In the genomic region with DNA sequence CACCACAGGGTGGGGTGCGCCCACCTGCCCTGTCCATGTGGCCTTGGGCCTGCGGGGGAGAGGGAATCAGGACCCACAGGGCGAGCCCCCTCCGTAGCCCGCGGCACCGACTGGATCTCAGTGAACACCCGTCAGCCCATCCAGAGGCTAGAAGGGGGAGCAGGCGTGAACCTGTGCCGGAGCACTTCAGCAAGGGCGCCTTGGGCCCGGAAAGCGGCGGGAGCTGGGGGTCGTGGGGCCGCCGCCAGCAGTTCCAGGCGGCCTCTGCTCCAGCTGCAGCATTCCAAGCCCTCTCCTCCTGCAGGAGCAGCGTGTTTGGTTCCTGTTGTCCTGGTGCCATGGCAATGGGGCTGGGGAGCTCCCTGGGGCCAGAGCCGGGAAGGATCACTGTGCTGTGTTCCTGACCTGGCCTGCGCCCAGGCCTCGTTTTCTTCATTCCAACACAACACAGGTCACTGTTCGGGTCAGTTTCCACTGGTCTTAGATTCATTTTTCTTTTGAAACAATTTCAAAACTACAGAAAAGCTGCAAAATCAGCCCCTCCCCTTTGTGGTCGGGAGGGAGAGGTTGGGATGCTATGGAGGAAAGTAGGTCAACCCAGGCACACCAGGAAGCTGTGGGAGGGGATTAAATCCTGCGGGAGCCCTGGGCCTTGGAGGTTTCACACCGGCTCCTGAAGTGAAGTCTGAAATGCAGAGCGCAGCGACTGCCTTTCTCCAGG, we compare ENCODE assay signal across 8 cellular contexts. TPM values are rescaled to one million over a fixed set of nuclear protein-coding genes. Genes with fewer than 3 reads are reported as not detected.
DNase-seq lines count a peak whose midpoint lies in the region; ATAC-seq lines count a peak whose summit lies in the region.

No MANE protein-coding gene starts in this region.

- peaks cover 46% of the 10 kb centered on the region for H3K79me2 ChIP-seq in Karpas-422 (ENCODE audit: low read length)

- H3K4me1 ChIP-seq in Karpas-422 (ENCODE audit: low read length), result peaks cover 11% of the 10 kb centered on the region

- H3K9ac ChIP-seq in Karpas-422 (ENCODE audit: low read length), result no peak overlapping the region

- peaks cover 25% of the 10 kb centered on the region; the same call in 1 of the 2 replicates for H4K20me1 ChIP-seq in Karpas-422 (ENCODE audit: insufficient read depth, low read depth, low read length)

- no peak overlapping the region for H2AFZ ChIP-seq in Karpas-422 (ENCODE audit: low read length)

- no peak overlapping the region for H3K4me3 ChIP-seq in Karpas-422 (ENCODE audit: low read length)

- H3K27ac ChIP-seq in Karpas-422 (ENCODE audit: low read length), result no peak overlapping the region

- H3K36me3 Mint-ChIP-seq in activated CD4-positive, alpha-beta memory T cell treated with anti-CD3 and anti-CD28 coated beads, Interleukin-2, amount 10 ng/mL, durations not matched to agents 7 days and 5 days (ENCODE audit: low read depth), result peaks cover 44% of the 10 kb centered on the region
- H3K36me3 Mint-ChIP-seq in activated CD4-positive, alpha-beta memory T cell treated with anti-CD3 and anti-CD28 coated beads for 36 hours, result peaks cover 14% of the 10 kb centered on the region
- H3K36me3 Mint-ChIP-seq in activated naive CD4-positive, alpha-beta T cell treated with anti-CD3 and anti-CD28 coated beads, Interleukin-2, amount 50 U/mL, for 72 hours, result peaks cover 3% of the 10 kb centered on the region in 2 donors

- intact Hi-C loops in activated CD4-positive, alpha-beta memory T cell treated with anti-CD3 and anti-CD28 coated beads for 36 hours (cut with micrococcal nuclease), result no loop called here

- H3K36me3 ChIP-seq in Karpas-422 (ENCODE audit: insufficient read depth, low read length), result peaks cover 20% of the 10 kb centered on the region

- H3K27me3 ChIP-seq in Karpas-422 (ENCODE audit: low read length), result no peaks in the 10 kb centered on the region

- no peak overlapping the region for H3K4me2 ChIP-seq in Karpas-422 (ENCODE audit: low read depth, low read length, poor library complexity, severe bottlenecking)

- no peaks in the 10 kb centered on the region for H3K27me3 Mint-ChIP-seq in activated CD4-positive, alpha-beta memory T cell treated with anti-CD3 and anti-CD28 coated beads, Interleukin-2, amount 10 ng/mL, durations not matched to agents 7 days and 5 days
- H3K27me3 Mint-ChIP-seq in activated CD4-positive, alpha-beta memory T cell treated with anti-CD3 and anti-CD28 coated beads for 36 hours, result no peaks in the 10 kb centered on the region

- H3K4me3 Mint-ChIP-seq in activated CD4-positive, alpha-beta memory T cell treated with anti-CD3 and anti-CD28 coated beads, Interleukin-2, amount 10 ng/mL, durations not matched to agents 7 days and 5 days, result no peak overlapping the region
- no peak overlapping the region for H3K4me3 Mint-ChIP-seq in activated CD4-positive, alpha-beta memory T cell treated with anti-CD3 and anti-CD28 coated beads for 36 hours

- CTCF ChIA-PET in activated CD4-positive, alpha-beta memory T cell treated with anti-CD3 and anti-CD28 coated beads, Interleukin-2, amount 10 ng/mL, durations not matched to agents 7 days and 5 days (lab: Charles Lee), result interaction anchor here (1.2 to 1.6 kb wide), 4 partner anchors 9 to 179 kb away, joined by 3 to 4 read pairs (median 4); no protein-coding TSS in a partner anchor
- CTCF ChIA-PET in activated CD4-positive, alpha-beta memory T cell treated with anti-CD3 and anti-CD28 coated beads for 36 hours (lab: Charles Lee), result interaction anchor here (0.9 to 16.5 kb wide), 4 partner anchors 9 to 180 kb away, joined by 4 to 256 read pairs (median 7); no protein-coding TSS in a partner anchor

- no peaks in the 10 kb centered on the region for H3K9me3 Mint-ChIP-seq in activated CD4-positive, alpha-beta memory T cell treated with anti-CD3 and anti-CD28 coated beads, Interleukin-2, amount 10 ng/mL, durations not matched to agents 7 days and 5 days
- H3K9me3 Mint-ChIP-seq in activated CD4-positive, alpha-beta memory T cell treated with anti-CD3 and anti-CD28 coated beads for 36 hours, result no peaks in the 10 kb centered on the region
- no peaks in the 10 kb centered on the region for H3K9me3 Mint-ChIP-seq in activated naive CD4-positive, alpha-beta T cell treated with anti-CD3 and anti-CD28 coated beads, Interleukin-2, amount 50 U/mL, for 72 hours

- H3K27ac Mint-ChIP-seq in activated CD4-positive, alpha-beta memory T cell treated with anti-CD3 and anti-CD28 coated beads, Interleukin-2, amount 10 ng/mL, durations not matched to agents 7 days and 5 days, result peak overlapping the region; percentile 44
- no peak overlapping the region for H3K27ac Mint-ChIP-seq in activated CD4-positive, alpha-beta memory T cell treated with anti-CD3 and anti-CD28 coated beads for 36 hours
- H3K27ac Mint-ChIP-seq in activated naive CD4-positive, alpha-beta T cell treated with anti-CD3 and anti-CD28 coated beads, Interleukin-2, amount 50 U/mL, for 72 hours, result peak overlapping the region in 1 of 2 donors; percentile 50

- no peaks in the 10 kb centered on the region for H3K9me2 ChIP-seq in Karpas-422 (replicated peaks; ENCODE audit: insufficient read depth, low read length)

- H3K9me3 ChIP-seq in Karpas-422 (ENCODE audit: low read length), result no peaks in the 10 kb centered on the region

- POLR2A ChIA-PET in activated CD4-positive, alpha-beta memory T cell treated with anti-CD3 and anti-CD28 coated beads, Interleukin-2, amount 10 ng/mL, durations not matched to agents 7 days and 5 days (lab: Charles Lee), result no interaction called here
- POLR2A ChIA-PET in activated CD4-positive, alpha-beta memory T cell treated with anti-CD3 and anti-CD28 coated beads for 36 hours (lab: Charles Lee), result no interaction called here

- H3K4me1 Mint-ChIP-seq in activated CD4-positive, alpha-beta memory T cell treated with anti-CD3 and anti-CD28 coated beads, Interleukin-2, amount 10 ng/mL, durations not matched to agents 7 days and 5 days, result peaks cover 3% of the 10 kb centered on the region
- no peaks in the 10 kb centered on the region for H3K4me1 Mint-ChIP-seq in activated CD4-positive, alpha-beta memory T cell treated with anti-CD3 and anti-CD28 coated beads for 36 hours (ENCODE audit: low read depth)

- no peak for ATAC-seq in HG03039 (IDR thresholded peaks at IDR 0.05; ENCODE audit: unreplicated experiment)
- no peak for ATAC-seq in activated naive CD4-positive, alpha-beta T cell treated with anti-CD3 and anti-CD28 coated beads, Interleukin-2, amount 50 U/mL, for 72 hours

- no peak for DNase-seq in activated CD4-positive, alpha-beta memory T cell treated with anti-CD3 and anti-CD28 coated beads, Interleukin-2, amount 10 ng/mL, durations not matched to agents 7 days and 5 days
- no peak for DNase-seq in activated CD4-positive, alpha-beta memory T cell treated with anti-CD3 and anti-CD28 coated beads for 36 hours
- DNase-seq in fibroblast of gingiva (ENCODE audit: low read depth) (peak; percentile 96), myocyte (ENCODE audit: low read depth) (peak; percentile 66), ureter (ENCODE audit: low spot score) (peak; percentile 72), Karpas-422 (no peak)
- no peak for DNase-seq in activated naive CD4-positive, alpha-beta T cell treated with anti-CD3 and anti-CD28 coated beads, Interleukin-2, amount 50 U/mL, for 72 hours (ENCODE audit: low spot score in 2 of 2)

RNA-seq across cellular contexts. Expression of a gene that starts 18.8 kb away (rescaled TPM):
- total RNA-seq in activated CD4-positive, alpha-beta memory T cell treated with anti-CD3 and anti-CD28 coated beads, Interleukin-2, amount 10 ng/mL, durations not matched to agents 7 days and 5 days, result 10 to 100 TPM; 42.4 to 47.0 TPM
- 10 to 100 TPM; 60.7 to 64.6 TPM for total RNA-seq in activated CD4-positive, alpha-beta memory T cell treated with anti-CD3 and anti-CD28 coated beads for 36 hours
- 13.6 and 14.9 TPM in 2 replicates for total RNA-seq in myocyte
- polyA plus RNA-seq in myocyte (2012), result 24.5 TPM
- 32.4 TPM for total RNA-seq in ureter
- 10 to 100 TPM; 25.3 to 63.9 TPM for total RNA-seq in activated naive CD4-positive, alpha-beta T cell treated with anti-CD3 and anti-CD28 coated beads, Interleukin-2, amount 50 U/mL, for 72 hours
- total RNA-seq in Karpas-422 (2014; rRNA removed; shearing (Covaris generic); ENCODE audit: low replicate concordance), result 12.2 and 48.7 TPM in 2 replicates

RNA-seq across cellular contexts. Expression of a gene that starts 37.9 kb away (rescaled TPM):
- total RNA-seq in activated CD4-positive, alpha-beta memory T cell treated with anti-CD3 and anti-CD28 coated beads, Interleukin-2, amount 10 ng/mL, durations not matched to agents 7 days and 5 days, result 100 to 1,000 TPM; 631 to 642 TPM
- 100 to 1,000 TPM; 242 to 247 TPM for total RNA-seq in activated CD4-positive, alpha-beta memory T cell treated with anti-CD3 and anti-CD28 coated beads for 36 hours
- 2.2 and 3.2 TPM in 2 replicates for total RNA-seq in myocyte
- 19.1 TPM for polyA plus RNA-seq in myocyte (2012)
- total RNA-seq in ureter, result 35.7 TPM
- 100 to 1,000 TPM; 151 to 272 TPM for total RNA-seq in activated naive CD4-positive, alpha-beta T cell treated with anti-CD3 and anti-CD28 coated beads, Interleukin-2, amount 50 U/mL, for 72 hours
- 252 and 484 TPM in 2 replicates for total RNA-seq in Karpas-422 (2014; rRNA removed; shearing (Covaris generic); ENCODE audit: low replicate concordance)

Comparison
In these comparisons a context has a peak if more than half of its experiments do, and no peak if none do; other contexts are left out.
1. DNase-seq: peak in fibroblast of gingiva (single experiment), myocyte (single experiment) and ureter (single experiment); none in activated CD4-positive, alpha-beta memory T cell treated with anti-CD3 and anti-CD28 coated beads, Interleukin-2, amount 10 ng/mL, durations not matched to agents 7 days and 5 days (single experiment), activated CD4-positive, alpha-beta memory T cell treated with anti-CD3 and anti-CD28 coated beads for 36 hours (single experiment), activated naive CD4-positive, alpha-beta T cell treated with anti-CD3 and anti-CD28 coated beads, Interleukin-2, amount 50 U/mL, for 72 hours (0 of 2) and Karpas-422 (single experiment).